8 cellular contexts compared by ENCODE assay signal in genomic region chr5:100623719-100624118, GRCh38.
DNase-seq lines count a peak whose midpoint lies in the region; ATAC-seq, FAIRE-seq and TF ChIP-seq lines count a peak whose summit lies in the region.

No MANE protein-coding gene starts in this region.

- no peaks in the 10 kb centered on the region for H3K9me3 Mint-ChIP-seq in GM23338
- peaks cover 0 to 3% (median 0%) of the 10 kb centered on the region in 11 donors for H3K9me3 Mint-ChIP-seq in naive thymus-derived CD4-positive, alpha-beta T cell

- CTCF ChIA-PET in naive thymus-derived CD4-positive, alpha-beta T cell (lab: Charles Lee), result interaction anchor here (0.9 to 1.7 kb wide), 5 partner anchors 14 to 421 kb away, joined by 3 to 7 read pairs (median 4); no protein-coding TSS in a partner anchor

- no peaks in the 10 kb centered on the region for H3K36me3 ChIP-seq in GM23338 (ENCODE audit: insufficient read depth)
- no peaks in the 10 kb centered on the region for H3K36me3 ChIP-seq in Loucy (ENCODE audit: insufficient read depth, low read length)
- H3K36me3 ChIP-seq in naive thymus-derived CD4-positive, alpha-beta T cell (ENCODE audit: control insufficient read depth in 2 of 3, insufficient read depth in 3 of 3, low read length in 3 of 3), result no peaks in the 10 kb centered on the region

- FAIRE-seq in HTR-8/SVneo (lab: Jason Lieb, UNC), result no peak

- H3K9me2 ChIP-seq in GM23338 (ENCODE audit: insufficient read depth) (no peaks in the 10 kb centered on the region; the same call in 1 of the 2 replicates), Loucy (replicated peaks; ENCODE audit: low read depth, low read length) (no peaks in the 10 kb centered on the region)

- TF ChIP-seq CTCF in GM23338 (conservative IDR thresholded peaks at IDR 0.05; ENCODE audit: low read depth in 2 of 2) (peak; percentile 55 to 57), Loucy (conservative IDR thresholded peaks at IDR 0.05; ENCODE audit: low read length) (peak; percentile 61)

- ATAC-seq in GM23338, result no peak
- ATAC-seq in naive thymus-derived CD4-positive, alpha-beta T cell, result peak; percentile 68

- H3K4me2 ChIP-seq in GM23338, result no peak overlapping the region
- H3K4me2 ChIP-seq in Loucy (ENCODE audit: low read depth, low read length, poor library complexity, severe bottlenecking), result no peak overlapping the region

- peaks cover 8% of the 10 kb centered on the region; the same call in 2 of the 3 replicates for H3K4me1 Mint-ChIP-seq in GM23338
- H3K4me1 Mint-ChIP-seq in naive thymus-derived CD4-positive, alpha-beta T cell, result no peaks in the 10 kb centered on the region

- H3K4me3 ChIP-seq in GM23338 (no peak overlapping the region), Loucy (ENCODE audit: low read length, poor library complexity, severe bottlenecking) (no peak overlapping the region)
- no peak overlapping the region for H3K4me3 ChIP-seq in naive thymus-derived CD4-positive, alpha-beta T cell (ENCODE audit: low read length)

- DNase-seq in NCI-H446 (lab: John Stamatoyannopoulos, UW), result peak; percentile 1 to 12
- DNase-seq in NCI-H446 treated with DMSO at 0.1 percent for 48 hours (lab: John Stamatoyannopoulos, UW), result no peak
- peak; percentile 27 for DNase-seq in GM23338 (ENCODE audit: low spot score)
- peak; percentile 53 for DNase-seq in astrocyte of the hippocampus (ENCODE audit: low read depth, low spot score)
- peak in 5 of 9 donors; percentile 4 to 44 (median 19) for DNase-seq in naive thymus-derived CD4-positive, alpha-beta T cell
- no peak for DNase-seq in effector CD8-positive, alpha-beta T cell (lab: John Stamatoyannopoulos, UW)
- DNase-seq in HTR-8/SVneo (ENCODE audit: insufficient read length, low spot score), result no peak

- H3K4me1 ChIP-seq in GM23338 (ENCODE audit: insufficient read depth), result no peaks in the 10 kb centered on the region
- H3K4me1 ChIP-seq in Loucy (ENCODE audit: insufficient read depth, low read length, poor library complexity, severe bottlenecking), result no peaks in the 10 kb centered on the region
- H3K4me1 ChIP-seq in naive thymus-derived CD4-positive, alpha-beta T cell (ENCODE audit: control insufficient read depth in 2 of 2, insufficient read depth in 2 of 2, low read length in 2 of 2), result no peaks in the 10 kb centered on the region

- no peaks in the 10 kb centered on the region for H3F3A ChIP-seq in GM23338 (replicated peaks; ENCODE audit: low read depth)
- no peaks in the 10 kb centered on the region for H3F3A ChIP-seq in Loucy (ENCODE audit: low read depth)

- no peaks in the 10 kb centered on the region for H3K79me2 ChIP-seq in GM23338 (replicated peaks; ENCODE audit: insufficient read depth)
- no peaks in the 10 kb centered on the region for H3K79me2 ChIP-seq in Loucy (ENCODE audit: insufficient read depth, low read length)

- no peak overlapping the region for H3K4me3 Mint-ChIP-seq in GM23338
- no peak overlapping the region for H3K4me3 Mint-ChIP-seq in naive thymus-derived CD4-positive, alpha-beta T cell

- H3K27me3 ChIP-seq in GM23338 (ENCODE audit: insufficient read depth), result no peaks in the 10 kb centered on the region
- H3K27me3 ChIP-seq in Loucy (ENCODE audit: insufficient read depth, low read length, poor library complexity, severe bottlenecking), result no peaks in the 10 kb centered on the region
- no peaks in the 10 kb centered on the region for H3K27me3 ChIP-seq in naive thymus-derived CD4-positive, alpha-beta T cell (ENCODE audit: control insufficient read depth in 2 of 2, insufficient read depth in 2 of 2, low read length in 2 of 2)

- H3K9me3 ChIP-seq in Loucy (ENCODE audit: insufficient read depth, low read depth, low read length), result no peaks in the 10 kb centered on the region
- no peaks in the 10 kb centered on the region for H3K9me3 ChIP-seq in naive thymus-derived CD4-positive, alpha-beta T cell (ENCODE audit: control insufficient read depth in 2 of 3, low read length in 3 of 3)

- H3K27ac Mint-ChIP-seq in GM23338, result no peak overlapping the region
- no peak overlapping the region for H3K27ac Mint-ChIP-seq in naive thymus-derived CD4-positive, alpha-beta T cell

- H3K9ac ChIP-seq in Loucy (ENCODE audit: low read depth, low read length, poor library complexity, severe bottlenecking), result no peak overlapping the region

- intact Hi-C loops in naive thymus-derived CD4-positive, alpha-beta T cell (cut with micrococcal nuclease), result loop anchor here (1.0 to 10.0 kb wide), 6 partner anchors 277 to 1531 kb away; no protein-coding TSS in a partner anchor

- H4K20me1 ChIP-seq in GM23338 (replicated peaks; ENCODE audit: insufficient read depth) (no peaks in the 10 kb centered on the region), Loucy (ENCODE audit: insufficient read depth, low read length, poor library complexity, severe bottlenecking) (no peaks in the 10 kb centered on the region)

- H2AFZ ChIP-seq in GM23338 (no peak overlapping the region), Loucy (ENCODE audit: low read length) (no peak overlapping the region)

- POLR2A ChIA-PET in naive thymus-derived CD4-positive, alpha-beta T cell (lab: Charles Lee), result interaction anchor here (0.6 kb wide), 2 partner anchors 21 to 255 kb away, joined by 3 to 4 read pairs; no protein-coding TSS in a partner anchor

- H3K36me3 Mint-ChIP-seq in GM23338 (ENCODE audit: low read depth), result no peaks in the 10 kb centered on the region
- no peaks in the 10 kb centered on the region for H3K36me3 Mint-ChIP-seq in naive thymus-derived CD4-positive, alpha-beta T cell

- H3K27ac ChIP-seq in GM23338 (ENCODE audit: low read depth), result no peak overlapping the region
- H3K27ac ChIP-seq in naive thymus-derived CD4-positive, alpha-beta T cell (ENCODE audit: low read depth, low read length), result no peak overlapping the region

- no peaks in the 10 kb centered on the region for H3K27me3 Mint-ChIP-seq in GM23338 (ENCODE audit: insufficient read depth, low read depth, poor library complexity)
- H3K27me3 Mint-ChIP-seq in naive thymus-derived CD4-positive, alpha-beta T cell, result peaks cover 0 to 5% (median 3%) of the 10 kb centered on the region in 5 donors

TF ChIP-seq in GM23338, 12 proteins besides CTCF, POLR2A, EP300 and RAD21 (continues in another document):
- TF ChIP-seq JUNB (IDR thresholded peaks at IDR 0.05; ENCODE audit: unreplicated experiment) (no peak), ZNF462 (CRISPR knock-in tag; IDR thresholded peaks at IDR 0.05) (no peak), CREB1 (CRISPR knock-in tag; IDR thresholded peaks at IDR 0.05; ENCODE audit: low read depth) (no peak), POLR2AphosphoS5 (IDR thresholded peaks at IDR 0.05; ENCODE audit: low read depth) (no peak), STAT1 (IDR thresholded peaks at IDR 0.05; ENCODE audit: unreplicated experiment) (no peak), EZH2 (IDR thresholded peaks at IDR 0.05; ENCODE audit: low read depth, unreplicated experiment) (no peak)

Comparison
In these comparisons a context has a peak if more than half of its experiments do, and no peak if none do; other contexts are left out.
1. DNase-seq: peak in NCI-H446 (2 of 2), GM23338 (single experiment), astrocyte of the hippocampus (single experiment) and naive thymus-derived CD4-positive, alpha-beta T cell (5 of 9); none in NCI-H446 treated with DMSO at 0.1 percent for 48 hours (single experiment), effector CD8-positive, alpha-beta T cell (single experiment) and HTR-8/SVneo (single experiment).